In genomic region chr1:117613249-117613968, GRCh38 we compare ENCODE assay signal across 1 cellular context.
TF ChIP-seq lines count a peak whose summit lies in the region.

No MANE protein-coding gene starts in this region.

TF ChIP-seq in WTC11, 78 proteins besides CTCF, POLR2A, EP300 and RAD21 (continued from another document):
- TF ChIP-seq ZNF671 (CRISPR knock-in tag; IDR thresholded peaks at IDR 0.05) (no peak), ATF3 (CRISPR knock-in tag; conservative IDR thresholded peaks at IDR 0.05) (no peak), NFYB (CRISPR knock-in tag; conservative IDR thresholded peaks at IDR 0.05; ENCODE audit: low read depth) (no peak), CREB1 (CRISPR knock-in tag; IDR thresholded peaks at IDR 0.05) (no peak), ZNF532 (CRISPR knock-in tag; IDR thresholded peaks at IDR 0.05; ENCODE audit: borderline replicate concordance) (no peak), NR2C2 (CRISPR knock-in tag; IDR thresholded peaks at IDR 0.05) (no peak)
